ENCODE assay signal across 23 cellular contexts in the genomic region with DNA sequence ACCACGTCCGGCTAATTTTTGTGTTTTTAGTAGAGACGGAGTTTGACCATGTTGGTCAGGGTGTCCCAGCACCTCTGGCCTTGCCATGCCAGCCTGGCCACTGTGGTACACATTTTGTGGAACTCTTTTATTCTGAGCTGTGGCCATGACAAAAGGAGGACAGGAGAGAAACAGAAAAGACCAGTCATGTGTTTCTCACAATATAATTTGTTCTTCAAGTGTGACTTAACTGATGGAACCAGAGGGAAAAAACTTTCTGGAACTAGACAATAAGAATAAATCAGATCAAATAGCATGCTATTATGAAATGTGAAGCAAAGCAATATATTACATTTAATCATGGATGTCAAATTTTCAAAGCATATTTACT. TPM values are rescaled to one million over a fixed set of nuclear protein-coding genes. Genes with fewer than 3 reads are reported as not detected.
DNase-seq lines count a peak whose midpoint lies in the region; ATAC-seq and TF ChIP-seq lines count a peak whose summit lies in the region.
"Had no signal": no experiment of that assay in that cellular context is flagged by ENCODE, and none has a peak within 500 bp of the region (broad histone marks: within the 10 kb centered on the region; RNA-seq: fewer than 3 reads in every experiment).

No MANE protein-coding gene starts in this region.

- no peak for ATAC-seq in left lobe of liver
- ATAC-seq: activated CD8-positive, alpha-beta memory T cell treated with anti-CD3 and anti-CD28 coated beads, Interleukin-2, amount 10 ng/mL, durations not matched to agents 7 days and 5 days; K562; Right ventricle myocardium inferior had no signal

- no peak overlapping the region for H2AFZ ChIP-seq in mammary epithelial cell (ENCODE audit: low read depth, low read length)

- H3K27me3 ChIP-seq in thymus (ENCODE audit: control insufficient read depth, insufficient read depth) (no peaks in the 10 kb centered on the region), mammary epithelial cell (ENCODE audit: insufficient read depth, low read length) (no peaks in the 10 kb centered on the region)
- H3K27me3 ChIP-seq: ascending aorta, sigmoid colon, testis had no signal

- peaks cover under 1% of the 10 kb centered on the region for H3K36me3 Mint-ChIP-seq in activated naive CD4-positive, alpha-beta T cell treated with anti-CD3 and anti-CD28 coated beads for 36 hours (ENCODE audit: low read depth)
- no peaks in the 10 kb centered on the region for H3K36me3 Mint-ChIP-seq in IgD-negative memory B cell

- no peak overlapping the region for H3K4me2 ChIP-seq in mammary epithelial cell (ENCODE audit: insufficient read depth, low read depth, low read length)

- H3K9me3 Mint-ChIP-seq in activated naive CD4-positive, alpha-beta T cell treated with anti-CD3 and anti-CD28 coated beads for 36 hours = peaks cover 10% of the 10 kb centered on the region
- H3K9me3 Mint-ChIP-seq in IgD-negative memory B cell = no peaks in the 10 kb centered on the region

- peaks cover 35% of the 10 kb centered on the region for H3K4me1 Mint-ChIP-seq in activated naive CD4-positive, alpha-beta T cell treated with anti-CD3 and anti-CD28 coated beads for 36 hours (ENCODE audit: low read depth)
- peaks cover 35 to 40% (median 39%) of the 10 kb centered on the region in 3 donors for H3K4me1 Mint-ChIP-seq in IgD-negative memory B cell

- H3K27me3 Mint-ChIP-seq in activated naive CD4-positive, alpha-beta T cell treated with anti-CD3 and anti-CD28 coated beads for 36 hours (ENCODE audit: low read depth) = no peaks in the 10 kb centered on the region
- H3K27me3 Mint-ChIP-seq in IgD-negative memory B cell = no peaks in the 10 kb centered on the region
- H3K27me3 Mint-ChIP-seq: activated CD8-positive, alpha-beta memory T cell treated with anti-CD3 and anti-CD28 coated beads, Interleukin-2, amount 10 ng/mL, durations not matched to agents 7 days and 5 days had no signal

- H3K9ac ChIP-seq in mammary epithelial cell (ENCODE audit: insufficient read depth, low read length) = no peak overlapping the region

- H3K4me3 Mint-ChIP-seq in activated naive CD4-positive, alpha-beta T cell treated with anti-CD3 and anti-CD28 coated beads for 36 hours = no peak overlapping the region
- H3K4me3 Mint-ChIP-seq in IgD-negative memory B cell = peak overlapping the region in 3 of 4 donors; percentile 12 to 98 (median 70)
- H3K4me3 Mint-ChIP-seq: activated CD8-positive, alpha-beta memory T cell treated with anti-CD3 and anti-CD28 coated beads, Interleukin-2, amount 10 ng/mL, durations not matched to agents 7 days and 5 days had no signal

- H3K27ac ChIP-seq in thymus (ENCODE audit: low read depth) (peak overlapping the region; percentile 21), mammary epithelial cell (ENCODE audit: insufficient read depth, low read depth, low read length) (no peak overlapping the region)
- H3K27ac ChIP-seq: ascending aorta, sigmoid colon, testis, WERI-Rb-1 had no signal

- in situ Hi-C loops in mammary epithelial cell (cut with MboI; ENCODE audit: low sequenced_read_pairs in 2 of 2) = loop anchor here in 1 of 2 donors (25.0 kb wide), 1 partner anchor 173 kb away; no protein-coding TSS in a partner anchor

- no peaks in the 10 kb centered on the region for H4K20me1 ChIP-seq in mammary epithelial cell (ENCODE audit: insufficient read depth, low read length)

- 97% methylated on average over 3 of the region's 3 CpGs for WGBS in thymus
- 73% methylated on average over 3 of the region's 3 CpGs for WGBS in mammary epithelial cell (ENCODE audit: low coverage, missing lambda C conversion rate)

- H3K4me3 ChIP-seq in thymus (ENCODE audit: low read length) = no peak overlapping the region
- no peak overlapping the region for H3K4me3 ChIP-seq in mammary epithelial cell (replicated peaks in 1 of 3; ENCODE audit: insufficient read depth in 1 of 3, low read depth in 2 of 3, low read length in 3 of 3)
- H3K4me3 ChIP-seq: ascending aorta, K562, sigmoid colon, testis had no signal

- H3K27ac Mint-ChIP-seq in activated naive CD4-positive, alpha-beta T cell treated with anti-CD3 and anti-CD28 coated beads for 36 hours = peak overlapping the region; percentile 95
- H3K27ac Mint-ChIP-seq in IgD-negative memory B cell = peak overlapping the region; percentile 67 to 100 (median 100)

- H3K9me3 ChIP-seq in thymus (ENCODE audit: control insufficient read depth) = no peaks in the 10 kb centered on the region
- H3K9me3 ChIP-seq in mammary epithelial cell (replicated peaks; ENCODE audit: insufficient read depth, low read length) = no peaks in the 10 kb centered on the region
- H3K9me3 ChIP-seq: ascending aorta, sigmoid colon, testis had no signal

- H3K79me2 ChIP-seq in mammary epithelial cell (ENCODE audit: insufficient read depth, low read length) = peaks cover 1% of the 10 kb centered on the region

- dilution Hi-C loops in mammary epithelial cell (cut with HindIII; ENCODE audit: low sequenced_read_pairs) = no loop called here

- BruUV-seq in mammary epithelial cell (replicated peaks; lab: Mats Ljungman, UMichigan) = no TSS peak

- TF ChIP-seq CTCF in mammary epithelial cell (conservative IDR thresholded peaks at IDR 0.05 in 1 of 2, IDR thresholded peaks at IDR 0.05 in 1 of 2; ENCODE audit: extremely low read depth in 1 of 2, insufficient read depth in 1 of 2, low read depth in 1 of 2, low read length in 2 of 2) = no peak

- CTCF ChIA-PET in activated naive CD4-positive, alpha-beta T cell treated with anti-CD3 and anti-CD28 coated beads for 36 hours (lab: Charles Lee) = interaction anchor here (0.8 to 2.8 kb wide), 3 partner anchors 10 to 29 kb away, joined by 3 to 21 read pairs (median 3); no protein-coding TSS in a partner anchor
- CTCF ChIA-PET in mammary epithelial cell (lab: Charles Lee; ENCODE audit: low non-redundant PET) = interaction anchor here (0.6 kb wide), 1 partner anchor 29 kb away, joined by 3 read pairs; no protein-coding TSS in a partner anchor

- H3K4me1 ChIP-seq in thymus (ENCODE audit: control insufficient read depth, insufficient read depth, low read length) = peaks cover 17% of the 10 kb centered on the region
- H3K4me1 ChIP-seq in mammary epithelial cell (ENCODE audit: insufficient read depth, low read length) = peaks cover 11% of the 10 kb centered on the region

- intact Hi-C loops in activated naive CD4-positive, alpha-beta T cell treated with anti-CD3 and anti-CD28 coated beads for 36 hours (cut with micrococcal nuclease) = no loop called here
- intact Hi-C loops in mammary epithelial cell (cut with micrococcal nuclease) = no loop called here

- H3K36me3 ChIP-seq in thymus (ENCODE audit: control insufficient read depth, insufficient read depth) (no peaks in the 10 kb centered on the region), mammary epithelial cell (ENCODE audit: insufficient read depth, low read length) (no peaks in the 10 kb centered on the region)
- H3K36me3 ChIP-seq: ascending aorta, sigmoid colon, WERI-Rb-1 had no signal

- no peak for DNase-seq in activated naive CD4-positive, alpha-beta T cell treated with anti-CD3 and anti-CD28 coated beads for 36 hours
- no peak for DNase-seq in activated naive CD4-positive, alpha-beta T cell (lab: John Stamatoyannopoulos, UW)
- DNase-seq in left lobe of liver (ENCODE audit: low spot score) = peak; percentile 35
- DNase-seq in Ammon's horn (ENCODE audit: low spot score) = no peak
- no peak for DNase-seq in mammary epithelial cell
- DNase-seq: activated CD8-positive, alpha-beta memory T cell treated with anti-CD3 and anti-CD28 coated beads, Interleukin-2, amount 10 ng/mL, durations not matched to agents 7 days and 5 days; activated gamma-delta T cell treated with Interleukin-2 at 50 U/mL for 16 hours; Caco-2; foreskin melanocyte; hypothalamus; islet precursor cell; MM.1S; NCI-H146; NCI-H2171; NCI-H526; sigmoid colon; testis; WERI-Rb-1 had no signal

RNA-seq across cellular contexts. Expression of a gene that starts 4.2 kb away (rescaled TPM):
- 10 to 100 TPM; 74.1 to 75.6 TPM for total RNA-seq in activated naive CD4-positive, alpha-beta T cell treated with anti-CD3 and anti-CD28 coated beads for 36 hours
- polyA plus RNA-seq in IgD-negative memory B cell (708 TPM), thymus (151 TPM), mammary epithelial cell (14.0 TPM)
- total RNA-seq in left lobe of liver (22.3 TPM), mammary epithelial cell (10 to 100 TPM; 17.0 to 18.7 TPM)
- 9.8 TPM for polyA minus RNA-seq in mammary epithelial cell

RNA-seq across cellular contexts. Expression of a gene that starts 38.6 kb away (rescaled TPM):
- total RNA-seq in activated naive CD4-positive, alpha-beta T cell treated with anti-CD3 and anti-CD28 coated beads for 36 hours = 10 to 100 TPM; 19.6 to 20.3 TPM
- polyA plus RNA-seq in IgD-negative memory B cell (4.4 TPM), thymus (15.8 TPM), mammary epithelial cell (7.0 TPM)
- total RNA-seq in left lobe of liver (17.7 TPM), mammary epithelial cell (10 to 100 TPM; 16.3 to 17.3 TPM)
- 18.5 TPM for polyA minus RNA-seq in mammary epithelial cell
